11 cellular contexts compared by ENCODE assay signal in the genomic region with DNA sequence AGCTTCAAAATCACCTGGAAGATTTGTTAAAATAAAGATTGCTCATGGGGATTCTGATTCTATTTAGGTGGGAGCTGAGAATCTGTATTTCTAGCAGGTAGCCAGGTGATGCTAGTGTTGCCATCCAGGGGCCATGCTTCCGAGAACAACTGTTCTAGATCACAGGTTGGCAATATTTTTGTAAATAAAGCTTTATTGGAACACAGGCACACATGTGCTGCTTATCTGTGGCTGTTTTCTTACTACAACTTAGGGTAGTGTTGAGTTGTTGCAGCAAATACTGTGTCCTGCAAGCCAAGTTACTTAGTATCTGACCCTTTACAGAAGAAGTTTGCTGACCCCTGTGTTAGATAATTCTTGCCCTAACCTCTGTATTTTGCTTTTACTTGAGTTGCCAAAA.
"Had no signal": no experiment of that assay in that cellular context is flagged by ENCODE, and none has a peak within 500 bp of the region (broad histone marks: within the 10 kb centered on the region; RNA-seq: fewer than 3 reads in every experiment).

No MANE protein-coding gene starts in this region.

- H3K4me2 ChIP-seq: GM23338 had no signal

- H3K9me3 Mint-ChIP-seq: HFFc6 had no signal

- H3K9me3 ChIP-seq: HAP-1 had no signal

- DNase-seq: GM23248, GOT3, H7, H9, HCEC 1CT, HFFc6 had no signal

- H3K4me1 ChIP-seq: HAP-1 had no signal

- H3K4me3 ChIP-seq: GM23248, GM23338, HAP-1 had no signal

- H3K4me1 Mint-ChIP-seq: GM23338, H9 had no signal

- H3K4me3 Mint-ChIP-seq: GM23338, H9, HFFc6 had no signal

- ATAC-seq: GM23338, HCT116 had no signal

- FAIRE-seq: H1, H54 had no signal

- H3K9ac ChIP-seq: GM23248 had no signal

- H3K27ac Mint-ChIP-seq: GM23338, HFFc6 had no signal

- H3K27ac ChIP-seq: GM23248 had no signal

- H2AFZ ChIP-seq: GM23248, GM23338 had no signal
